Comparison of ENCODE assay signal across 18 cellular contexts in the genomic region with DNA sequence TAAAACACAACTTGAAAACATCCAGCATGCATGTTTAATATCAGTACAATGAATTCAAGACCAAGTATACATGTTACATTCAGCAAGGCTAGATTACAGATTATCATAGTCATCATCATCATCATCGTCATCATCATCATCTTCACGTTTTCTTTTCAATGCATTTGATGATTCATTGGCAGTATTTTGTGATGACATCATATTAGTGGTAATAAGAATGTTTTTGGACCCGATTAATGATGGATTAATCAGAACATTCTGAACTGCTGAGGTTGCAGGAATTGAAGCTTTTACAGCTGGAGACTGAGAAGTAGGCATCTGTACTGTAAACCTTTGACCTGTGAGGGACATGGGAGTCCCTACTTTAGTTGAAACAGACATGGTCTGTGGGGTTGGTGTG. TPM values are rescaled to one million over a fixed set of nuclear protein-coding genes. Genes with fewer than 3 reads are reported as not detected.
DNase-seq lines count a peak whose midpoint lies in the region; ATAC-seq, FAIRE-seq and TF ChIP-seq lines count a peak whose summit lies in the region.
"Had no signal": no experiment of that assay in that cellular context is flagged by ENCODE, and none has a peak within 500 bp of the region (broad histone marks: within the 10 kb centered on the region; RNA-seq: fewer than 3 reads in every experiment).

No MANE protein-coding gene starts in this region.

- TF ChIP-seq EP300 in A549 (IDR thresholded peaks at IDR 0.05) (no peak), transverse colon (IDR thresholded peaks at IDR 0.05; ENCODE audit: low read depth) (no peak)

- H3K27ac ChIP-seq in A549, result no peak overlapping the region
- H3K27ac ChIP-seq in astrocyte (ENCODE audit: low read depth, low read length), result no peak overlapping the region
- no peak overlapping the region for H3K27ac ChIP-seq in transverse colon
- H3K27ac ChIP-seq in colonic mucosa, result no peak overlapping the region
- H3K27ac ChIP-seq: adrenal gland, cardiac muscle cell, foreskin keratinocyte, right atrium auricular region, SJCRH30 had no signal

- WGBS in A549 (ENCODE audit: missing lambda C conversion rate), result 49% methylated on average over 3 of the region's 3 CpGs
- 72 to 73% methylated on average over 3 of the region's 3 CpGs for WGBS in transverse colon (ENCODE audit: low coverage in 1 of 2), 2 donors

- H3K9ac ChIP-seq in astrocyte (ENCODE audit: low read length) (no peak overlapping the region), colonic mucosa (ENCODE audit: low read depth in 2 of 2, low read length in 2 of 2) (no peak overlapping the region)

- H3K4me3 Mint-ChIP-seq in astrocyte (ENCODE audit: unreplicated experiment), result no peak overlapping the region
- H3K4me3 Mint-ChIP-seq: T-helper 1 cell treated with Interleukin-12 subunit alpha and Interleukin-12 subunit beta and Interleukin-4 antibody, amounts not matched to agents 30 μg/mL and 1 μg/mL, for 36 hours had no signal

- TF ChIP-seq POLR2A in A549 (IDR thresholded peaks at IDR 0.05; ENCODE audit: low read length), result no peak
- no peak for TF ChIP-seq POLR2A in transverse colon (IDR thresholded peaks at IDR 0.05)

- H3K9me3 ChIP-seq in A549, result no peaks in the 10 kb centered on the region
- no peaks in the 10 kb centered on the region for H3K9me3 ChIP-seq in astrocyte (ENCODE audit: insufficient read depth, low read depth, low read length)
- H3K9me3 ChIP-seq in transverse colon, result no peaks in the 10 kb centered on the region
- H3K9me3 ChIP-seq in colonic mucosa, result no peaks in the 10 kb centered on the region
- H3K9me3 ChIP-seq: adrenal gland, right atrium auricular region, SJCRH30 had no signal

- H3K27me3 ChIP-seq in astrocyte (ENCODE audit: insufficient read depth, low read length), result no peaks in the 10 kb centered on the region
- no peaks in the 10 kb centered on the region for H3K27me3 ChIP-seq in transverse colon
- no peaks in the 10 kb centered on the region for H3K27me3 ChIP-seq in colonic mucosa
- H3K27me3 ChIP-seq: adrenal gland, cardiac muscle cell, foreskin keratinocyte, right atrium auricular region, SJCRH30 had no signal

- peaks cover 55% of the 10 kb centered on the region for H4K20me1 ChIP-seq in astrocyte (ENCODE audit: insufficient read depth, low read length)

- peaks cover 95% of the 10 kb centered on the region for H3K79me2 ChIP-seq in astrocyte (ENCODE audit: insufficient read depth, low read length)

- no peak for DNase-seq in A549 (ENCODE audit: low read depth in 1 of 2, low spot score in 1 of 2)
- peak; percentile 17 for DNase-seq in EL
- DNase-seq in astrocyte (ENCODE audit: low read depth), result peak; percentile 4
- DNase-seq in foreskin melanocyte, result no peak
- DNase-seq in transverse colon, result no peak
- DNase-seq in colonic mucosa, result no peak
- DNase-seq: activated CD4-positive, alpha-beta T cell treated with anti-CD3 and anti-CD28 coated beads, Interleukin-2, amount 50 U/mL, for 1 hour; adrenal gland; DMS79 treated with DMSO at 0.1 percent for 48 hours; foreskin keratinocyte; mammary epithelial cell; NCI-H187 treated with DMSO at 0.1 percent for 48 hours; NCI-H226 had no signal

- H2AFZ ChIP-seq in astrocyte (ENCODE audit: low read depth, low read length), result no peak overlapping the region

- intact Hi-C loops in transverse colon (cut with DNase I; ENCODE audit: low total_unique reads), result no loop called here
- intact Hi-C loops in colonic mucosa (cut with DNase I), result no loop called here

- peaks cover 3% of the 10 kb centered on the region for H3K4me1 Mint-ChIP-seq in astrocyte (ENCODE audit: low read depth, unreplicated experiment)

- no peak for ATAC-seq in A549
- ATAC-seq: foreskin keratinocyte had no signal

- H3K27me3 Mint-ChIP-seq in astrocyte (ENCODE audit: low read depth, unreplicated experiment), result no peaks in the 10 kb centered on the region
- H3K27me3 Mint-ChIP-seq: CD8-positive, alpha-beta memory T cell had no signal

- H3K36me3 Mint-ChIP-seq in astrocyte (ENCODE audit: low read depth, unreplicated experiment), result peaks cover 4% of the 10 kb centered on the region

- CTCF ChIA-PET in A549 (lab: Yijun Ruan, JAX), result interaction anchor here (1.0 kb wide), 1 partner anchor 272 kb away, joined by 3 read pairs; no protein-coding TSS in a partner anchor

- POLR2A ChIA-PET in A549 (lab: Yijun Ruan, JAX), result no interaction called here

- no peak for TF ChIP-seq RAD21 in A549 (conservative IDR thresholded peaks at IDR 0.05 in 1 of 2, IDR thresholded peaks at IDR 0.05 in 1 of 2)

- H3K4me2 ChIP-seq in A549, result no peak overlapping the region
- H3K4me2 ChIP-seq in astrocyte (ENCODE audit: low read length), result no peak overlapping the region

- TF ChIP-seq CTCF in A549 (IDR thresholded peaks at IDR 0.05) (no peak), astrocyte (IDR thresholded peaks at IDR 0.05; ENCODE audit: insufficient read depth, low read depth, low read length) (no peak), transverse colon (IDR thresholded peaks at IDR 0.05) (no peak), colonic mucosa (IDR thresholded peaks at IDR 0.05) (no peak)

- FAIRE-seq in A549 (lab: Jason Lieb, UNC) (peak; percentile 46), astrocyte (lab: Jason Lieb, UNC) (no peak)

- in situ Hi-C loops in transverse colon (cut with MboI; ENCODE audit: low pct_ligation_motif_present in 1 of 4, low pct_unique_long_range_greater_than_20kb in 1 of 4, low sequenced_read_pairs in 3 of 4), result no loop called here

- no peaks in the 10 kb centered on the region for H3K9me3 Mint-ChIP-seq in astrocyte (ENCODE audit: unreplicated experiment)
- H3K9me3 Mint-ChIP-seq: T-helper 1 cell treated with Interleukin-12 subunit alpha and Interleukin-12 subunit beta and Interleukin-4 antibody, amounts not matched to agents 30 μg/mL and 1 μg/mL, for 36 hours had no signal

- H3K27ac Mint-ChIP-seq in astrocyte (ENCODE audit: unreplicated experiment), result no peak overlapping the region
- H3K27ac Mint-ChIP-seq: T-helper 1 cell treated with Interleukin-12 subunit alpha and Interleukin-12 subunit beta and Interleukin-4 antibody, amounts not matched to agents 30 μg/mL and 1 μg/mL, for 36 hours had no signal

- no peak overlapping the region for H3K4me3 ChIP-seq in A549
- H3K4me3 ChIP-seq in astrocyte (ENCODE audit: insufficient read depth, low read depth, low read length), result no peak overlapping the region
- H3K4me3 ChIP-seq in transverse colon, result no peak overlapping the region
- H3K4me3 ChIP-seq in colonic mucosa, result no peak overlapping the region
- H3K4me3 ChIP-seq: adrenal gland, cardiac muscle cell, right atrium auricular region, SJCRH30 had no signal

- H3K36me3 ChIP-seq in astrocyte (ENCODE audit: insufficient read depth, low read length) (peaks cover 16% of the 10 kb centered on the region), transverse colon (peaks cover 0 to 6% (median 0%) of the 10 kb centered on the region in 4 donors), colonic mucosa (peaks cover 6% of the 10 kb centered on the region)

- H3K4me1 ChIP-seq in A549 (peaks cover 10% of the 10 kb centered on the region; the same call in 2 of the 3 replicates), astrocyte (ENCODE audit: insufficient read depth, low read length) (peaks cover 9% of the 10 kb centered on the region), transverse colon (peaks cover 9 to 15% (median 12%) of the 10 kb centered on the region in 4 donors), colonic mucosa (no peaks in the 10 kb centered on the region)
- H3K4me1 ChIP-seq: foreskin keratinocyte, SJCRH30 had no signal

RNA-seq across cellular contexts. Expression of a gene that starts 4.5 kb away (rescaled TPM):
- 68.8 and 108 TPM in 2 replicates for polyA plus RNA-seq in A549 (2011; rRNA removed)
- 16.4 and 22.8 TPM in 2 replicates for polyA plus RNA-seq in A549 (2012; cell fraction: cytosol; rRNA removed)
- 3.3 and 6.2 TPM in 2 replicates for polyA plus RNA-seq in A549 (2012; cell fraction: nucleus; rRNA removed)
- polyA plus RNA-seq in A549 (2017; fragmentation: RNase III; extraction: RNeasy Plus Mini Kit Qiagen cat#74134 plus additional on column Dnase treatment), result 83.4 to 86.6 TPM (median 85.3 TPM) in 3 replicates
- 7.7 and 9.1 TPM in 2 replicates for polyA minus RNA-seq in A549 (2011; rRNA and poly(A)+ RNA removed)
- total RNA-seq in astrocyte, result 33.9 and 52.3 TPM in 2 replicates
- total RNA-seq in transverse colon, result 100 to 1,000 TPM in 1 of 4 donors, 10 to 100 TPM in 3; 16.1 to 103 (median 20.0) TPM
- total RNA-seq in colonic mucosa, result 10 to 100 TPM; 34.5 to 35.3 TPM

RNA-seq across cellular contexts. Expression of a gene that starts 4.5 kb away (rescaled TPM):
- polyA plus RNA-seq in A549 (2011; rRNA removed) (256 and 269 TPM in 2 replicates), A549 (2017; fragmentation: RNase III; extraction: RNeasy Plus Mini Kit Qiagen cat#74134 plus additional on column Dnase treatment) (112 to 123 TPM (median 118 TPM) in 3 replicates)
- polyA plus RNA-seq in A549 (2012; cell fraction: cytosol; rRNA removed), result 97.5 and 98.4 TPM in 2 replicates
- 28.3 and 49.4 TPM in 2 replicates for polyA plus RNA-seq in A549 (2012; cell fraction: nucleus; rRNA removed)
- polyA minus RNA-seq in A549 (2011; rRNA and poly(A)+ RNA removed), result 55.0 and 60.5 TPM in 2 replicates
- total RNA-seq in astrocyte (90.5 and 92.7 TPM in 2 replicates), transverse colon (10 to 100 TPM; 32.1 to 79.4 (median 45.5) TPM), colonic mucosa (10 to 100 TPM; 53.7 to 60.2 TPM)

RNA-seq across cellular contexts. Expression of a gene that starts 4.8 kb away (rescaled TPM):
- 24.3 TPM in 2 replicates for polyA plus RNA-seq in A549 (2011; rRNA removed)
- 6.6 and 7.4 TPM in 2 replicates for polyA plus RNA-seq in A549 (2012; cell fraction: cytosol; rRNA removed)
- 6.5 and 10.1 TPM in 2 replicates for polyA plus RNA-seq in A549 (2012; cell fraction: nucleus; rRNA removed)
- 12.8 to 13.3 TPM (median 13.2 TPM) in 3 replicates for polyA plus RNA-seq in A549 (2017; fragmentation: RNase III; extraction: RNeasy Plus Mini Kit Qiagen cat#74134 plus additional on column Dnase treatment)
- polyA minus RNA-seq in A549 (2011; rRNA and poly(A)+ RNA removed), result 22.8 and 25.5 TPM in 2 replicates
- total RNA-seq in astrocyte, result 24.1 and 25.7 TPM in 2 replicates
- 10 to 100 TPM in 2 of 4 donors, 1 to 10 TPM in 2; 2.6 to 19.1 (median 9.8) TPM for total RNA-seq in transverse colon
- total RNA-seq in colonic mucosa, result 10 to 100 TPM; 16.7 to 17.9 TPM

RNA-seq across cellular contexts. Expression of a gene that starts 32.2 kb away (rescaled TPM):
- polyA plus RNA-seq in A549 (2011; rRNA removed), result 6.6 and 8.8 TPM in 2 replicates
- 1.2 and 1.3 TPM in 2 replicates for polyA plus RNA-seq in A549 (2012; cell fraction: cytosol; rRNA removed)
- polyA plus RNA-seq in A549 (2012; cell fraction: nucleus; rRNA removed), result 1.1 and 1.8 TPM in 2 replicates
- polyA plus RNA-seq in A549 (2017; fragmentation: RNase III; extraction: RNeasy Plus Mini Kit Qiagen cat#74134 plus additional on column Dnase treatment), result 4.7 to 4.9 TPM (median 4.8 TPM) in 3 replicates
- 3.6 TPM in 2 replicates for polyA minus RNA-seq in A549 (2011; rRNA and poly(A)+ RNA removed)
- 1.7 and 2.5 TPM in 2 replicates for total RNA-seq in astrocyte
- total RNA-seq in transverse colon, result 10 to 100 TPM in 3 of 4 donors, 1 to 10 TPM in 1; 8.2 to 24.7 (median 18.6) TPM
- 10 to 100 TPM; 12.5 to 13.2 TPM for total RNA-seq in colonic mucosa

RNA-seq across cellular contexts. Expression of a gene that starts 50.1 kb away (rescaled TPM):
- polyA plus RNA-seq in A549 (2011; rRNA removed) (9.3 and 10.2 TPM in 2 replicates), A549 (2017; fragmentation: RNase III; extraction: RNeasy Plus Mini Kit Qiagen cat#74134 plus additional on column Dnase treatment) (2.3 to 2.9 TPM (median 2.3 TPM) in 3 replicates)
- polyA plus RNA-seq in A549 (2012; cell fraction: cytosol; rRNA removed), result 1.6 and 1.9 TPM in 2 replicates
- 0.94 and 1.1 TPM in 2 replicates for polyA plus RNA-seq in A549 (2012; cell fraction: nucleus; rRNA removed)
- polyA minus RNA-seq in A549 (2011; rRNA and poly(A)+ RNA removed), result 14.0 and 17.8 TPM in 2 replicates
- total RNA-seq in astrocyte (10.1 and 10.6 TPM in 2 replicates), transverse colon (10 to 100 TPM; 14.7 to 48.7 (median 30.7) TPM), colonic mucosa (10 to 100 TPM; 51.0 to 51.2 TPM)

Comparison
In these comparisons a context has a peak if more than half of its experiments do, and no peak if none do; other contexts are left out.
1. DNase-seq: peak in EL (single experiment) and astrocyte (single experiment); none in A549 (0 of 2), foreskin melanocyte (single experiment), transverse colon (single experiment) and colonic mucosa (single experiment).